In genomic region chr4:185634066-185634652, GRCh38 we compare ENCODE assay signal across 9 cellular contexts.
DNase-seq lines count a peak whose midpoint lies in the region; ATAC-seq and TF ChIP-seq lines count a peak whose summit lies in the region.
"Had no signal": no experiment of that assay in that cellular context is flagged by ENCODE, and none has a peak within 500 bp of the region (broad histone marks: within the 10 kb centered on the region; RNA-seq: fewer than 3 reads in every experiment).

No MANE protein-coding gene starts in this region.

- H3K36me3 Mint-ChIP-seq in activated T-cell treated with anti-CD3 and anti-CD28 coated beads, Interleukin-2, amount 50 U/mL, for 24 hours (ENCODE audit: low read depth) = no peaks in the 10 kb centered on the region

- H3K4me1 Mint-ChIP-seq in activated T-cell treated with anti-CD3 and anti-CD28 coated beads, Interleukin-2, amount 50 U/mL, for 24 hours (ENCODE audit: low read depth) = peaks cover 1% of the 10 kb centered on the region

- peak; percentile 78 for TF ChIP-seq CTCF in C4-2B (conservative IDR thresholded peaks at IDR 0.05)
- peak; percentile 53 for TF ChIP-seq CTCF in HL-60 (IDR thresholded peaks at IDR 0.05; ENCODE audit: insufficient read depth, low read length)
- TF ChIP-seq CTCF in astrocyte of the cerebellum (IDR thresholded peaks at IDR 0.05; ENCODE audit: low read depth, low read length, missing control alignments) = peak; percentile 39
- TF ChIP-seq CTCF in lower lobe of right lung (IDR thresholded peaks at IDR 0.05) = peak; percentile 51

- H3K4me3 Mint-ChIP-seq in activated T-cell treated with anti-CD3 and anti-CD28 coated beads, Interleukin-2, amount 50 U/mL, for 24 hours = no peak overlapping the region

- H3K27me3 Mint-ChIP-seq in activated T-cell treated with anti-CD3 and anti-CD28 coated beads, Interleukin-2, amount 50 U/mL, for 24 hours = peaks cover 25% of the 10 kb centered on the region

- DNase-seq in HL-60 (ENCODE audit: low read depth in 1 of 2, low spot score in 1 of 2) (peak in 1 of 2 experiments; percentile 7), astrocyte of the cerebellum (ENCODE audit: low read depth) (no peak), lower lobe of right lung (no peak), inferior parietal cortex (ENCODE audit: extremely low spot score) (no peak)
- no peak for DNase-seq in central memory CD4-positive, alpha-beta T cell
- DNase-seq in activated T-cell treated with anti-CD3 and anti-CD28 coated beads, Interleukin-2, amount 50 U/mL, for 24 hours = no peak
- no peak for DNase-seq in stimulated activated CD4-positive, alpha-beta T cell treated with anti-CD3 and anti-CD28 coated beads, Interleukin-4, amount 100 ng/mL, for 1 hour
- DNase-seq: activated effector memory CD4-positive, alpha-beta T cell treated with Interleukin-2 at 50 U/mL for 16 hours had no signal

- H3K27ac Mint-ChIP-seq in activated T-cell treated with anti-CD3 and anti-CD28 coated beads, Interleukin-2, amount 50 U/mL, for 24 hours = no peak overlapping the region

- no peak overlapping the region for H3K27ac ChIP-seq in C4-2B
- no peak overlapping the region for H3K27ac ChIP-seq in HL-60 (replicated peaks)
- no peak overlapping the region for H3K27ac ChIP-seq in lower lobe of right lung

- in situ Hi-C loops in astrocyte of the cerebellum (cut with HindIII; ENCODE audit: low sequenced_read_pairs) = no loop called here

- H3K4me3 ChIP-seq in HL-60 (replicated peaks; ENCODE audit: insufficient read depth, low read length) (no peak overlapping the region), astrocyte of the cerebellum (ENCODE audit: low read depth, low read length) (no peak overlapping the region), lower lobe of right lung (no peak overlapping the region)

- no peak for ATAC-seq in lower lobe of right lung

- no peaks in the 10 kb centered on the region for H3K36me3 ChIP-seq in lower lobe of right lung

- H3K27me3 ChIP-seq in HL-60 (ENCODE audit: insufficient read depth, poor library complexity, severe bottlenecking) (peaks cover 13% of the 10 kb centered on the region), lower lobe of right lung (ENCODE audit: low read depth) (no peaks in the 10 kb centered on the region)

- peaks cover 10% of the 10 kb centered on the region for H3K9me3 ChIP-seq in lower lobe of right lung

- no peaks in the 10 kb centered on the region for H3K9me3 Mint-ChIP-seq in activated T-cell treated with anti-CD3 and anti-CD28 coated beads, Interleukin-2, amount 50 U/mL, for 24 hours

- intact Hi-C loops in lower lobe of right lung (cut with DNase I) = no loop called here

- no peaks in the 10 kb centered on the region for H3K4me1 ChIP-seq in lower lobe of right lung
